In genomic region chr13:41603917-41604316, GRCh38 we compare ENCODE assay signal across 13 cellular contexts.
DNase-seq lines count a peak whose midpoint lies in the region; ATAC-seq and TF ChIP-seq lines count a peak whose summit lies in the region.
"Had no signal": no experiment of that assay in that cellular context is flagged by ENCODE, and none has a peak within 500 bp of the region (broad histone marks: within the 10 kb centered on the region; RNA-seq: fewer than 3 reads in every experiment).

No MANE protein-coding gene starts in this region.

- H3K27me3 ChIP-seq in upper lobe of right lung (no peaks in the 10 kb centered on the region), ascending aorta (no peaks in the 10 kb centered on the region)
- H3K27me3 ChIP-seq: tibial artery had no signal

- intact Hi-C loops in left ventricle myocardium superior (cut with micrococcal nuclease) (no loop called here), Right ventricle myocardium superior (cut with DNase I) (no loop called here), upper lobe of right lung (cut with DNase I) (no loop called here), ascending aorta (cut with DNase I) (loop anchor here (5.0 kb wide), 1 partner anchor 43 kb away; no protein-coding TSS in a partner anchor)

- no peak overlapping the region for H3K4me3 ChIP-seq in upper lobe of right lung
- no peak overlapping the region for H3K4me3 ChIP-seq in ascending aorta
- H3K4me3 ChIP-seq: tibial artery had no signal

- TF ChIP-seq CTCF in upper lobe of right lung (IDR thresholded peaks at IDR 0.05) = no peak
- TF ChIP-seq CTCF in ascending aorta (IDR thresholded peaks at IDR 0.05) = no peak

- ATAC-seq in left ventricle myocardium superior = peak; percentile 41
- no peak for ATAC-seq in Right ventricle myocardium superior (ENCODE audit: poor library complexity)
- ATAC-seq in esophagus mucosa = peak; percentile 75
- peak; percentile 22 for ATAC-seq in upper lobe of right lung

- DNase-seq in left ventricle myocardium superior = no peak
- DNase-seq in Right ventricle myocardium superior = no peak
- DNase-seq in NCI-H446 treated with DMSO at 0.1 percent for 48 hours (lab: John Stamatoyannopoulos, UW) = peak; percentile 6
- no peak for DNase-seq in upper lobe of right lung
- DNase-seq in putamen (ENCODE audit: low spot score) = no peak
- no peak for DNase-seq in ascending aorta (ENCODE audit: low spot score in 2 of 2)
- no peak for DNase-seq in DMS79 treated with DMSO at 0.1 percent for 48 hours (lab: John Stamatoyannopoulos, UW)
- DNase-seq: activated CD8-positive, alpha-beta memory T cell treated with anti-CD3 and anti-CD28 coated beads for 24 hours; CD4-positive, alpha-beta memory T cell; NCI-H1436 treated with DMSO at 0.1 percent for 48 hours; stimulated activated CD4-positive, alpha-beta T cell treated with anti-CD3 and anti-CD28 coated beads, Interleukin-2, amount 100 ng/mL, for 24 hours; tibial artery had no signal

- H3K27ac ChIP-seq in upper lobe of right lung (no peak overlapping the region), ascending aorta (no peak overlapping the region)
- H3K27ac ChIP-seq: tibial artery had no signal

- H3K36me3 ChIP-seq in upper lobe of right lung (peaks cover 5% of the 10 kb centered on the region), ascending aorta (peaks cover 0 to 5% of the 10 kb centered on the region in 2 donors)

- H3K9me3 ChIP-seq in upper lobe of right lung (no peaks in the 10 kb centered on the region), ascending aorta (no peaks in the 10 kb centered on the region)
- H3K9me3 ChIP-seq: tibial artery had no signal

- H3K4me1 ChIP-seq in upper lobe of right lung (no peaks in the 10 kb centered on the region), ascending aorta (peaks cover 0 to 8% of the 10 kb centered on the region in 2 donors)
